ENCODE assay signal across 8 cellular contexts in genomic region chr10:484441-484924, GRCh38.
DNase-seq lines count a peak whose midpoint lies in the region; ATAC-seq, FAIRE-seq and TF ChIP-seq lines count a peak whose summit lies in the region.

No MANE protein-coding gene starts in this region.

- H3K27me3 ChIP-seq in GM12878 (replicated peaks in 1 of 2; ENCODE audit: control insufficient read depth in 2 of 2, insufficient read depth in 2 of 2, low read length in 1 of 2) = no peaks in the 10 kb centered on the region
- H3K27me3 ChIP-seq in kidney epithelial cell (ENCODE audit: control insufficient read depth, insufficient read depth, low read length) = no peaks in the 10 kb centered on the region

- TF ChIP-seq CTCF in GM12878 (IDR thresholded peaks at IDR 0.05 in 2 of 3, conservative IDR thresholded peaks at IDR 0.05 in 1 of 3; ENCODE audit: control insufficient read depth in 2 of 3, extremely low read depth in 1 of 3, insufficient read depth in 1 of 3, low read depth in 3 of 3, low read length in 3 of 3) (no peak), kidney epithelial cell (IDR thresholded peaks at IDR 0.05; ENCODE audit: insufficient read depth, low read length, poor library complexity, severe bottlenecking) (no peak)

- POLR2A ChIA-PET in GM12878 (lab: Charles Lee) = no interaction called here

- ATAC-seq in GM12878 (peak; percentile 88), HG02981 (IDR thresholded peaks at IDR 0.05; ENCODE audit: unreplicated experiment) (no peak), GM21526 (IDR thresholded peaks at IDR 0.05; ENCODE audit: low FRiP score, unreplicated experiment) (no peak)

- DNase-seq in stimulated activated CD4-positive, alpha-beta T cell treated with anti-CD3 and anti-CD28 coated beads, Interleukin-2, amount 100 ng/mL, for 24 hours = peak; percentile 11 to 28
- no peak for DNase-seq in stimulated activated CD4-positive, alpha-beta T cell treated with anti-CD3 and anti-CD28 coated beads, Interleukin-12 subunit alpha, Interleukin-12 subunit beta, amount 100 ng/mL, for 4 hours
- DNase-seq in NCI-H774 (lab: John Stamatoyannopoulos, UW) (peak; percentile 56), GM12878 (ENCODE audit: low read depth, low spot score) (no peak), kidney epithelial cell (ENCODE audit: low read depth) (no peak)

- intact Hi-C loops in GM12878 (cut with micrococcal nuclease; ENCODE audit: unreplicated experiment) = no loop called here

- CTCF ChIA-PET in GM12878 (lab: Yijun Ruan, JAX) = no interaction called here

- H4K20me1 ChIP-seq in GM12878 (ENCODE audit: control insufficient read depth, insufficient read depth) = no peaks in the 10 kb centered on the region

- no peaks in the 10 kb centered on the region for H3K79me2 ChIP-seq in GM12878 (ENCODE audit: control insufficient read depth, insufficient read depth, low read length)

- no peaks in the 10 kb centered on the region for H3K36me3 ChIP-seq in GM12878 (ENCODE audit: control insufficient read depth in 2 of 2, insufficient read depth in 2 of 2, low read length in 1 of 2)
- H3K36me3 ChIP-seq in kidney epithelial cell (ENCODE audit: control insufficient read depth, insufficient read depth, low read length) = no peaks in the 10 kb centered on the region

- H3K27ac ChIP-seq in GM12878 (ENCODE audit: control insufficient read depth, insufficient read depth) = no peak overlapping the region
- peak overlapping the region; percentile 54 for H3K27ac ChIP-seq in temporal lobe (ENCODE audit: low read depth, low read length)

- H3K9ac ChIP-seq in GM12878 (ENCODE audit: control insufficient read depth, insufficient read depth, low read length) = peak overlapping the region; percentile 39; the same call in 1 of the 2 replicates

- 19% methylated on average over 19 of the region's 24 CpGs for WGBS in GM12878 (ENCODE audit: insufficient coverage, insufficient replicate concordance, low lambda C conversion rate, missing lambda C conversion rate)

- no TSS peak for BruUV-seq in GM12878 (replicated peaks; lab: Mats Ljungman, UMichigan)

- in situ Hi-C loops in GM12878 (cut with MboI) = no loop called here

- H3K4me1 ChIP-seq in GM12878 (ENCODE audit: control insufficient read depth, insufficient read depth, low read length) = no peaks in the 10 kb centered on the region

- SMC1A ChIA-PET in GM12878 (lab: Charles Lee; ENCODE audit: uncharacterized antibody, unreplicated experiment) = no interaction called here

- TF ChIP-seq POLR2A in GM12878 (IDR thresholded peaks at IDR 0.05; ENCODE audit: low read depth, low read length) = no peak

- peak overlapping the region; percentile 64; the same call in 1 of the 2 replicates for H3K4me2 ChIP-seq in GM12878 (ENCODE audit: control insufficient read depth, insufficient read depth)

- no peak for TF ChIP-seq EP300 in GM12878 (IDR thresholded peaks at IDR 0.05; ENCODE audit: borderline replicate concordance in 1 of 2, control insufficient read depth in 1 of 2, low read depth in 2 of 2, low read length in 2 of 2)

- H3K9me3 ChIP-seq in GM12878 (replicated peaks; ENCODE audit: control insufficient read depth, insufficient read depth, low read length) = no peaks in the 10 kb centered on the region

- no peak overlapping the region for H2AFZ ChIP-seq in GM12878 (ENCODE audit: control insufficient read depth, low read depth, low read length)

- no peak for FAIRE-seq in GM12878 (lab: Jason Lieb, UNC)

- TF ChIP-seq RAD21 in GM12878 (IDR thresholded peaks at IDR 0.05; ENCODE audit: insufficient read depth, low read depth, low read length) = no peak

- H3K4me3 ChIP-seq in GM12878 = peak overlapping the region; percentile 41; the same call in 1 of the 2 replicates
- peak overlapping the region; percentile 29 for H3K4me3 ChIP-seq in kidney epithelial cell (ENCODE audit: low read depth, low read length)

- RAD21 ChIA-PET in GM12878 (lab: Charles Lee; ENCODE audit: unreplicated experiment) = no interaction called here

TF ChIP-seq in GM12878, 131 proteins besides CTCF, POLR2A, EP300 and RAD21:
- TF ChIP-seq ZNF217 (IDR thresholded peaks at IDR 0.05) = no peak
- TF ChIP-seq NFIC (IDR thresholded peaks at IDR 0.05; ENCODE audit: low read depth, low read length) = no peak
- no peak for TF ChIP-seq SIN3A (IDR thresholded peaks at IDR 0.05; ENCODE audit: low read depth, low read length)
- no peak for TF ChIP-seq NFYA (IDR thresholded peaks at IDR 0.05; ENCODE audit: borderline replicate concordance, low read depth, low read length)
- no peak for TF ChIP-seq CEBPB (IDR thresholded peaks at IDR 0.05; ENCODE audit: borderline replicate concordance in 1 of 2, low read depth in 2 of 2, low read length in 2 of 2)
- TF ChIP-seq SMARCA5 (IDR thresholded peaks at IDR 0.05) = no peak
- TF ChIP-seq CREB1 (IDR thresholded peaks at IDR 0.05; ENCODE audit: low read depth) = no peak
- no peak for TF ChIP-seq EZH2 (IDR thresholded peaks at IDR 0.05; ENCODE audit: borderline replicate concordance, control insufficient read depth, low read depth, low read length)
- TF ChIP-seq TCF3 (IDR thresholded peaks at IDR 0.05; ENCODE audit: borderline replicate concordance, insufficient read depth, low read depth, low read length) = no peak
- TF ChIP-seq MEF2B (IDR thresholded peaks at IDR 0.05; ENCODE audit: partially characterized antibody, poor library complexity, severe bottlenecking) = no peak
- TF ChIP-seq FOS (IDR thresholded peaks at IDR 0.05; ENCODE audit: borderline replicate concordance, extremely low read depth, insufficient read length) = no peak
- TF ChIP-seq PAX8 (IDR thresholded peaks at IDR 0.05) = no peak
- no peak for TF ChIP-seq ZBTB40 (IDR thresholded peaks at IDR 0.05; ENCODE audit: borderline replicate concordance)
- TF ChIP-seq FOXK2 (IDR thresholded peaks at IDR 0.05) = no peak
- no peak for TF ChIP-seq CBX5 (IDR thresholded peaks at IDR 0.05; ENCODE audit: low read depth)
- no peak for TF ChIP-seq ZBED1 (IDR thresholded peaks at IDR 0.05; ENCODE audit: borderline replicate concordance)
- TF ChIP-seq CBX3 (IDR thresholded peaks at IDR 0.05; ENCODE audit: borderline replicate concordance, low read depth) = no peak
- no peak for TF ChIP-seq ZNF687 (IDR thresholded peaks at IDR 0.05)
- no peak for TF ChIP-seq ZSCAN29 (IDR thresholded peaks at IDR 0.05)
- TF ChIP-seq EGR1 (IDR thresholded peaks at IDR 0.05; ENCODE audit: borderline replicate concordance in 1 of 2, low read depth in 2 of 2, low read length in 2 of 2) = no peak
TF ChIP-seq in GM12878: peak in this region for 0.

Comparison
In these comparisons a context has a peak if more than half of its experiments do, and no peak if none do; other contexts are left out.
1. DNase-seq: peak in stimulated activated CD4-positive, alpha-beta T cell treated with anti-CD3 and anti-CD28 coated beads, Interleukin-2, amount 100 ng/mL, for 24 hours (2 of 2) and NCI-H774 (single experiment); none in stimulated activated CD4-positive, alpha-beta T cell treated with anti-CD3 and anti-CD28 coated beads, Interleukin-12 subunit alpha, Interleukin-12 subunit beta, amount 100 ng/mL, for 4 hours (single experiment), GM12878 (single experiment) and kidney epithelial cell (single experiment).